In the genomic region with DNA sequence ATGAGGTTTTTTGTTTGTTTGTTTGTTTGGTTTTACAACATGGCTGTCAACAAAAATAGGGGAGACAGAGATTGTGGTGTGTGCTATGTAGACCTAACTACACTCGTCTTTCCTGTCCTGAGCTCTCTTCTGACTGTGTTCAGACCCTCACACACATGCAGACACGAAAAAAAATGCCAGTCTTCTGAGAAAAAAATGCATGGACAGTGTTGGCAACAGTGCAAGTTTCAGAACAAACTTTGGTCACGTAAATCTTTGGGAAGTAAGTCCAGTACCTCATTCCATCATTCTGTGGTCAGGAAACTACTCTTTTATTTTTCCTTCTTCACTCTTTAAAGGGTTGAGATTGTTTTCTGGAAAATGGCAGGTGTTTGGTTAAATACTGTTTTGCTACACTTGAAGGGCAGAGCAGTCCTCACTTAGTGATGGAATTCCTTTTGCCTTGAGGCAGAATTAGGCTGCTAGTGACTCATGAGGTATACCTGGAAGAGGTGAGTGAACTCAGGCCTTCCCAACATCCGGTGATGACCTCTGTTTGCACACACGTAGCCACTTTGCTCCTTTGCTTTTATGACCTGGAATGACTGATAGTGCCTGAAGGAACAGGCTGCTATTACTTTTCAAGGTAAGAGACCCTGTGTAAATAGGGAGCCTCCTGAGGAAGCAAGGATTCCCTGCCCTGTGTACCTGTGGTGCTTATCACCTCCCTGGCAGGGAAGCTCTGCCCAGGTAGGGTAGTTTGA, we compare ENCODE assay signal across 8 cellular contexts.
A peak's percentile ranks its signal among the peaks of the same experiment; 100 is the strongest.
DNase-seq lines count a peak whose midpoint lies in the region; ATAC-seq and TF ChIP-seq lines count a peak whose summit lies in the region.

No MANE protein-coding gene starts in this region.

- peak; percentile 1 to 30 for ATAC-seq in activated T-cell treated with anti-CD3 and anti-CD28 coated beads, Interleukin-2, amount 50 U/mL, for 72 hours (replicated peaks in 1 of 2)

- peaks cover 95% of the 10 kb centered on the region for H3K4me1 Mint-ChIP-seq in activated T-cell treated with anti-CD3 and anti-CD28 coated beads, Interleukin-2, amount 50 U/mL, for 72 hours (ENCODE audit: low read depth)
- H3K4me1 Mint-ChIP-seq in type B pancreatic cell (ENCODE audit: unreplicated experiment): peaks cover 22% of the 10 kb centered on the region

- no peak for TF ChIP-seq CTCF in type B pancreatic cell (conservative IDR thresholded peaks at IDR 0.05)

- no peaks in the 10 kb centered on the region for H3K9me3 Mint-ChIP-seq in activated T-cell treated with anti-CD3 and anti-CD28 coated beads, Interleukin-2, amount 50 U/mL, for 72 hours
- H3K9me3 Mint-ChIP-seq in type B pancreatic cell: no peaks in the 10 kb centered on the region

- H3K4me3 Mint-ChIP-seq in activated T-cell treated with anti-CD3 and anti-CD28 coated beads, Interleukin-2, amount 50 U/mL, for 72 hours: peak overlapping the region; percentile 96 to 99
- peak overlapping the region; percentile 45 for H3K4me3 Mint-ChIP-seq in type B pancreatic cell

- H3K27me3 Mint-ChIP-seq in activated T-cell treated with anti-CD3 and anti-CD28 coated beads, Interleukin-2, amount 50 U/mL, for 72 hours (ENCODE audit: low read depth): no peaks in the 10 kb centered on the region
- peaks cover 2% of the 10 kb centered on the region for H3K27me3 Mint-ChIP-seq in type B pancreatic cell

- DNase-seq in activated T-cell treated with anti-CD3 and anti-CD28 coated beads, Interleukin-2, amount 50 U/mL, for 72 hours: no peak
- DNase-seq in activated T-cell treated with anti-CD3 and anti-CD28 coated beads, Interleukin-2, amount 50 U/mL, for 1 hour: no peak
- DNase-seq in SW480 (ENCODE audit: low spot score) (peak; percentile 32), islet precursor cell (peak; percentile 97), type B pancreatic cell (ENCODE audit: extremely low spot score, unreplicated experiment) (no peak), SK-N-DZ (ENCODE audit: low spot score) (no peak), DMS114 treated with DMSO at 0.1 percent for 48 hours (lab: John Stamatoyannopoulos, UW; ENCODE audit: unreplicated experiment) (no peak)
- no peak for DNase-seq in stimulated activated CD4-positive, alpha-beta T cell treated with anti-CD3 and anti-CD28 coated beads, Interleukin-4, amount 100 ng/mL, for 4 hours

- H3K36me3 Mint-ChIP-seq in activated T-cell treated with anti-CD3 and anti-CD28 coated beads, Interleukin-2, amount 50 U/mL, for 72 hours (ENCODE audit: insufficient read depth in 2 of 2): peaks cover 0 to 2% of the 10 kb centered on the region in 2 donors
- H3K36me3 Mint-ChIP-seq in type B pancreatic cell: no peaks in the 10 kb centered on the region

- peak overlapping the region; percentile 100 for H3K27ac Mint-ChIP-seq in activated T-cell treated with anti-CD3 and anti-CD28 coated beads, Interleukin-2, amount 50 U/mL, for 72 hours
- H3K27ac Mint-ChIP-seq in type B pancreatic cell: no peak overlapping the region

Comparison
In these comparisons a context has a peak if more than half of its experiments do, and no peak if none do; other contexts are left out.
1. DNase-seq: peak in SW480 (single experiment) and islet precursor cell (single experiment); none in activated T-cell treated with anti-CD3 and anti-CD28 coated beads, Interleukin-2, amount 50 U/mL, for 72 hours (0 of 2), activated T-cell treated with anti-CD3 and anti-CD28 coated beads, Interleukin-2, amount 50 U/mL, for 1 hour (single experiment), type B pancreatic cell (single experiment), SK-N-DZ (single experiment), DMS114 treated with DMSO at 0.1 percent for 48 hours (single experiment) and stimulated activated CD4-positive, alpha-beta T cell treated with anti-CD3 and anti-CD28 coated beads, Interleukin-4, amount 100 ng/mL, for 4 hours (0 of 2).